In genomic region chr1:145425436-145426029, GRCh38 we compare ENCODE assay signal across 9 cellular contexts. TPM values are rescaled to one million over a fixed set of nuclear protein-coding genes. Genes with fewer than 3 reads are reported as not detected.
DNase-seq lines count a peak whose midpoint lies in the region; ATAC-seq, FAIRE-seq and TF ChIP-seq lines count a peak whose summit lies in the region.
"Had no signal": no experiment of that assay in that cellular context is flagged by ENCODE, and none has a peak within 500 bp of the region (broad histone marks: within the 10 kb centered on the region; RNA-seq: fewer than 3 reads in every experiment).

A gene with protein sequence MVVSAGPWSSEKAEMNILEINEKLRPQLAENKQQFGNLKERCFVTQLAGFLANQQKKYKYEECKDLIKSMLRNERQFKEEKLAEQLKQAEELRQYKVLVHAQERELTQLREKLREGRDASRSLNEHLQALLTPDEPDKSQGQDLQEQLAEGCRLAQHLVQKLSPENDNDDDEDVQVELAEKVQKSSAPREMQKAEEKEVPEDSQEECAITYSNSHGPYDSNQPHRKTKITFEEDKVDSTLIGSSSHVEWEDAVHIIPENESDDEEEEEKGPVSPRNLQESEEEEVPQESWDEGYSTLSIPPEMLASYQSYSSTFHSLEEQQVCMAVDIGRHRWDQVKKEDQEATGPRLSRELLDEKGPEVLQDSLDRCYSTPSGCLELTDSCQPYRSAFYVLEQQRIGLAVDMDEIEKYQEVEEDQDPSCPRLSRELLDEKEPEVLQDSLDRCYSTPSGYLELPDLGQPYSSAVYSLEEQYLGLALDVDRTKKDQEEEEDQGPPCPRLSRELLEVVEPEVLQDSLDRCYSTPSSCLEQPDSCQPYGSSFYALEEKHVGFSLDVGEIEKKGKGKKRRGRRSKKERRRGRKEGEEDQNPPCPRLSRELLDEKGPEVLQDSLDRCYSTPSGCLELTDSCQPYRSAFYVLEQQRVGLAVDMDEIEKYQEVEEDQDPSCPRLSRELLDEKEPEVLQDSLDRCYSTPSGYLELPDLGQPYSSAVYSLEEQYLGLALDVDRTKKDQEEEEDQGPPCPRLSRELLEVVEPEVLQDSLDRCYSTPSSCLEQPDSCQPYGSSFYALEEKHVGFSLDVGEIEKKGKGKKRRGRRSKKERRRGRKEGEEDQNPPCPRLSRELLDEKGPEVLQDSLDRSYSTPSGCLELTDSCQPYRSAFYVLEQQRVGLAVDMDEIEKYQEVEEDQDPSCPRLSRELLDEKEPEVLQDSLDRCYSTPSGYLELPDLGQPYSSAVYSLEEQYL (N-terminal part only) (minus strand): TSS chr1:145425603. CDS start chr1:145405272, 20,331 bp downstream.

- H2AFZ ChIP-seq in keratinocyte (ENCODE audit: control insufficient read depth, low read length), result peak within 1 kb of the TSS; percentile 84

- peak within 1 kb of the TSS; percentile 14 for H3K27ac ChIP-seq in keratinocyte (ENCODE audit: control insufficient read depth, insufficient read depth, low read length)

- peak within 1 kb of the TSS; percentile 99 for H3K4me3 Mint-ChIP-seq in activated B cell treated with CpG ODN at 0.5 μM for 24 hours

- no peaks in the 10 kb centered on the region for H3K4me1 ChIP-seq in keratinocyte (ENCODE audit: control insufficient read depth, extremely low read depth, insufficient read depth, low read length)

- H3K9ac ChIP-seq in keratinocyte (ENCODE audit: control insufficient read depth, extremely low read depth, insufficient read depth, low read length), result peak within 1 kb of the TSS; percentile 52

- POLR2A ChIA-PET in activated B cell treated with CpG ODN at 0.5 μM for 24 hours (lab: Charles Lee), result interaction anchor here (0.6 to 1.1 kb wide), 2 partner anchors 40 kb away, joined by 3 to 4 read pairs; no protein-coding TSS in a partner anchor

- TF ChIP-seq CTCF in activated B cell treated with CpG ODN at 0.5 μM for 24 hours (IDR thresholded peaks at IDR 0.05) (no peak), cardiac fibroblast (IDR thresholded peaks at IDR 0.05; ENCODE audit: low read depth, low read length) (no peak), keratinocyte (optimal IDR thresholded peaks at IDR 0.05 in 1 of 3, IDR thresholded peaks at IDR 0.05 in 1 of 3, conservative IDR thresholded peaks at IDR 0.05 in 1 of 3; ENCODE audit: extremely low read depth in 1 of 3, insufficient read depth in 2 of 3, low read length in 3 of 3) (no peak)

- no peaks in the 10 kb centered on the region for H3K9me3 ChIP-seq in keratinocyte (ENCODE audit: control insufficient read depth, low read depth, low read length)

- dilution Hi-C loops in keratinocyte (cut with MboI; ENCODE audit: extremely low pct_ligation_motif_present, low sequenced_read_pairs), result no loop called here

- peak within 1 kb of the TSS; percentile 87 for H3K27ac Mint-ChIP-seq in activated B cell treated with CpG ODN at 0.5 μM for 24 hours

- peak; percentile 77 for DNase-seq in 8988T
- peak; percentile 68 for DNase-seq in NCI-H2171 (lab: John Stamatoyannopoulos, UW)
- DNase-seq in activated B cell treated with CpG ODN at 0.5 μM for 24 hours, result peak; percentile 83
- DNase-seq in cardiac fibroblast (ENCODE audit: low read depth in 2 of 2), result peak; percentile 71 to 76
- DNase-seq in keratinocyte (ENCODE audit: low read depth, low spot score), result no peak
- DNase-seq in stimulated activated CD4-positive, alpha-beta T cell treated with anti-CD3 and anti-CD28 coated beads, Interleukin-12 subunit alpha, Interleukin-12 subunit beta, amount 100 ng/mL, for 4 hours, result peak; percentile 77

- CTCF ChIA-PET in activated B cell treated with CpG ODN at 0.5 μM for 24 hours (lab: Charles Lee), result no interaction called here

- H3K79me2 ChIP-seq in keratinocyte (ENCODE audit: control insufficient read depth, insufficient read depth, low read length), result peaks cover 3% of the 10 kb centered on the region

- peak; percentile 66 for ATAC-seq in GM18858 (IDR thresholded peaks at IDR 0.05; ENCODE audit: unreplicated experiment)
- ATAC-seq in HG03066 (IDR thresholded peaks at IDR 0.05; ENCODE audit: low read depth, unreplicated experiment), result peak; percentile 91
- peak; percentile 93 for ATAC-seq in activated B cell treated with CpG ODN at 0.5 μM for 24 hours (ENCODE audit: low read depth)

- intact Hi-C loops in activated B cell treated with CpG ODN at 0.5 μM for 24 hours (cut with micrococcal nuclease), result no loop called here

- peaks cover 25% of the 10 kb centered on the region for H3K27me3 ChIP-seq in keratinocyte (ENCODE audit: control insufficient read depth, extremely low read depth, insufficient read depth, low read length)

- H3K4me2 ChIP-seq in keratinocyte (ENCODE audit: control insufficient read depth, extremely low read depth, insufficient read depth, low read depth, low read length), result peak within 1 kb of the TSS; percentile 80

- H4K20me1 ChIP-seq in keratinocyte (ENCODE audit: control insufficient read depth, extremely low read depth, insufficient read depth, low read length), result no peaks in the 10 kb centered on the region

- H3K36me3 Mint-ChIP-seq in activated B cell treated with CpG ODN at 0.5 μM for 24 hours (ENCODE audit: low read depth), result peaks cover 12% of the 10 kb centered on the region

- peaks cover 28% of the 10 kb centered on the region for H3K27me3 Mint-ChIP-seq in activated B cell treated with CpG ODN at 0.5 μM for 24 hours

- no peak for FAIRE-seq in keratinocyte (lab: Jason Lieb, UNC)
- FAIRE-seq: G401.6 had no signal

- peaks cover 15% of the 10 kb centered on the region for H3K9me3 Mint-ChIP-seq in activated B cell treated with CpG ODN at 0.5 μM for 24 hours

- H3K36me3 ChIP-seq in keratinocyte (ENCODE audit: control insufficient read depth in 2 of 2, extremely low read depth in 1 of 2, insufficient read depth in 2 of 2, low read length in 2 of 2), result no peaks in the 10 kb centered on the region

- peaks cover 7% of the 10 kb centered on the region for H3K4me1 Mint-ChIP-seq in activated B cell treated with CpG ODN at 0.5 μM for 24 hours

- no peaks in the 10 kb centered on the region for H3K9me1 ChIP-seq in keratinocyte (ENCODE audit: control insufficient read depth, extremely low read depth, insufficient read depth, low read length)

- H3K4me3 ChIP-seq in cardiac fibroblast (replicated peaks in 1 of 2; ENCODE audit: low read depth in 2 of 2, low read length in 2 of 2) (peak within 1 kb of the TSS; percentile 61 to 63), keratinocyte (ENCODE audit: control insufficient read depth in 2 of 3, extremely low read depth in 1 of 3, insufficient read depth in 2 of 3, low read depth in 1 of 3, low read length in 3 of 3) (peak within 1 kb of the TSS; percentile 60 to 72 (median 65))

RNA-seq across cellular contexts. Expression of the gene that starts here (rescaled TPM):
- total RNA-seq in activated B cell treated with CpG ODN at 0.5 μM for 24 hours, result 5.5 and 7.1 TPM in 2 replicates
- polyA plus RNA-seq in keratinocyte, result 3.5 to 4.2 TPM (median 3.8 TPM) in 3 replicates
- polyA plus RNA-seq in keratinocyte (2011; ENCODE audit: low read depth), result 0.87 TPM
- 2.0 and 3.7 TPM in 2 replicates for polyA plus RNA-seq in keratinocyte (2011; cell fraction: cytosol; rRNA removed)
- 16.4 and 17.1 TPM in 2 replicates for polyA plus RNA-seq in keratinocyte (2011; cell fraction: nucleus; rRNA removed)
- polyA plus RNA-seq in keratinocyte (2012; ENCODE audit: low replicate concordance), result 1.7 and 2.3 TPM in 2 replicates
- polyA minus RNA-seq in keratinocyte, result 4.9 to 10.1 TPM (median 5.9 TPM) in 3 replicates
- polyA minus RNA-seq in keratinocyte (2011; cell fraction: cytosol; rRNA and poly(A)+ RNA removed), result 1.5 TPM
- polyA minus RNA-seq in keratinocyte (2011; cell fraction: nucleus; rRNA and poly(A)+ RNA removed), result 8.0 and 15.7 TPM in 2 replicates
